Comparison of ENCODE assay signal across 29 cellular contexts in genomic region chr14:79699206-79699605, GRCh38.
"Had no signal": no experiment of that assay in that cellular context is flagged by ENCODE, and none has a peak within 500 bp of the region (broad histone marks: within the 10 kb centered on the region; RNA-seq: fewer than 3 reads in every experiment).

No MANE protein-coding gene starts in this region.

- ATAC-seq: activated CD8-positive, alpha-beta T cell treated with anti-CD3 and anti-CD28 coated beads for 36 hours; activated naive CD8-positive, alpha-beta T cell treated with anti-CD3 and anti-CD28 coated beads, Interleukin-2, amount 50 U/mL, for 24 hours had no signal

- H3K4me1 Mint-ChIP-seq: activated B cell treated with CpG ODN at 0.5 μM for 24 hours; activated CD4-positive, alpha-beta T cell treated with anti-CD3 and anti-CD28 coated beads, Interleukin-2, amount 10 ng/mL, durations not matched to agents 7 days and 5 days; activated naive CD4-positive, alpha-beta T cell treated with anti-CD3 and anti-CD28 coated beads, Interleukin-2, amount 10 ng/mL, durations not matched to agents 7 days and 5 days; activated naive CD4-positive, alpha-beta T cell treated with anti-CD3 and anti-CD28 coated beads, Interleukin-2, amount 50 U/mL, for 24 hours; activated naive CD8-positive, alpha-beta T cell treated with anti-CD3 and anti-CD28 coated beads, Interleukin-2, amount 10 ng/mL, durations not matched to agents 7 days and 5 days; activated naive CD8-positive, alpha-beta T cell treated with anti-CD3 and anti-CD28 coated beads, Interleukin-2, amount 50 U/mL, for 24 hours; central memory CD8-positive, alpha-beta T cell had no signal

- H3K27me3 Mint-ChIP-seq: activated B cell treated with CpG ODN at 0.5 μM for 24 hours; activated CD4-positive, alpha-beta memory T cell treated with anti-CD3 and anti-CD28 coated beads for 36 hours; activated CD4-positive, alpha-beta T cell treated with anti-CD3 and anti-CD28 coated beads, Interleukin-2, amount 10 ng/mL, durations not matched to agents 7 days and 5 days; activated CD8-positive, alpha-beta T cell treated with anti-CD3 and anti-CD28 coated beads for 36 hours; activated naive CD4-positive, alpha-beta T cell treated with anti-CD3 and anti-CD28 coated beads, Interleukin-2, amount 10 ng/mL, durations not matched to agents 7 days and 5 days; activated naive CD4-positive, alpha-beta T cell treated with anti-CD3 and anti-CD28 coated beads, Interleukin-2, amount 50 U/mL, for 24 hours; activated naive CD8-positive, alpha-beta T cell; activated naive CD8-positive, alpha-beta T cell treated with anti-CD3 and anti-CD28 coated beads, Interleukin-2, amount 10 ng/mL, durations not matched to agents 7 days and 5 days; activated naive CD8-positive, alpha-beta T cell treated with anti-CD3 and anti-CD28 coated beads, Interleukin-2, amount 50 U/mL, for 24 hours; activated T-cell treated with anti-CD3 and anti-CD28 coated beads, Interleukin-2, amount 50 U/mL, for 24 hours; brain; central memory CD8-positive, alpha-beta T cell had no signal

- H3K36me3 Mint-ChIP-seq: activated CD4-positive, alpha-beta memory T cell treated with anti-CD3 and anti-CD28 coated beads for 36 hours; activated naive CD4-positive, alpha-beta T cell treated with anti-CD3 and anti-CD28 coated beads, Interleukin-2, amount 10 ng/mL, durations not matched to agents 7 days and 5 days; activated naive CD4-positive, alpha-beta T cell treated with anti-CD3 and anti-CD28 coated beads, Interleukin-2, amount 50 U/mL, for 24 hours; activated naive CD8-positive, alpha-beta T cell; activated naive CD8-positive, alpha-beta T cell treated with anti-CD3 and anti-CD28 coated beads, Interleukin-2, amount 10 ng/mL, durations not matched to agents 7 days and 5 days; brain had no signal

- DNase-seq: activated B cell treated with CpG ODN at 0.5 μM for 24 hours; activated CD4-positive, alpha-beta memory T cell treated with anti-CD3 and anti-CD28 coated beads for 36 hours; activated CD4-positive, alpha-beta T cell treated with anti-CD3 and anti-CD28 coated beads for 48 hours; activated CD4-positive, alpha-beta T cell treated with anti-CD3 and anti-CD28 coated beads, Interleukin-2, amount 10 ng/mL, durations not matched to agents 7 days and 5 days; activated CD4-positive, alpha-beta T cell treated with anti-CD3 and anti-CD28 coated beads, Interleukin-2, amount 50 U/mL, for 4 hours; activated CD4-positive, CD25-positive, alpha-beta regulatory T cell treated with anti-CD3 and anti-CD28 coated beads, Interleukin-2, amount 50 U/mL, for 72 hours; activated CD8-positive, alpha-beta memory T cell treated with anti-CD3 and anti-CD28 coated beads, Interleukin-2, amount 50 U/mL, for 4 hours; activated CD8-positive, alpha-beta T cell treated with anti-CD3 and anti-CD28 coated beads for 36 hours; activated effector memory CD4-positive, alpha-beta T cell treated with Interleukin-2 at 50 U/mL for 16 hours; activated gamma-delta T cell; activated naive CD4-positive, alpha-beta T cell treated with anti-CD3 and anti-CD28 coated beads, Interleukin-2, amount 10 ng/mL, durations not matched to agents 7 days and 5 days; activated naive CD4-positive, alpha-beta T cell treated with Interleukin-2 at 50 U/mL for 16 hours; activated naive CD8-positive, alpha-beta T cell treated with anti-CD3 and anti-CD28 coated beads, Interleukin-2, amount 10 ng/mL, durations not matched to agents 7 days and 5 days; activated naive CD8-positive, alpha-beta T cell treated with anti-CD3 and anti-CD28 coated beads, Interleukin-2, amount 50 U/mL, for 24 hours; activated T-cell treated with anti-CD3 and anti-CD28 coated beads for 4 hours; activated T-cell treated with anti-CD3 and anti-CD28 coated beads, Interleukin-2, amount 50 U/mL, for 24 hours; activated T-cell treated with anti-CD3 and anti-CD28 coated beads, Interleukin-2, amount 50 U/mL, for 48 hours; amygdala; anterior cingulate cortex; T-helper 1 cell; T-helper 2 cell; T-helper 9 cell had no signal

- H3K9me3 Mint-ChIP-seq: activated B cell treated with CpG ODN at 0.5 μM for 24 hours; activated CD4-positive, alpha-beta memory T cell treated with anti-CD3 and anti-CD28 coated beads for 36 hours; activated CD4-positive, alpha-beta T cell treated with anti-CD3 and anti-CD28 coated beads, Interleukin-2, amount 10 ng/mL, durations not matched to agents 7 days and 5 days; activated naive CD4-positive, alpha-beta T cell treated with anti-CD3 and anti-CD28 coated beads, Interleukin-2, amount 10 ng/mL, durations not matched to agents 7 days and 5 days; activated naive CD4-positive, alpha-beta T cell treated with anti-CD3 and anti-CD28 coated beads, Interleukin-2, amount 50 U/mL, for 24 hours; activated naive CD8-positive, alpha-beta T cell treated with anti-CD3 and anti-CD28 coated beads, Interleukin-2, amount 10 ng/mL, durations not matched to agents 7 days and 5 days; activated naive CD8-positive, alpha-beta T cell treated with anti-CD3 and anti-CD28 coated beads, Interleukin-2, amount 50 U/mL, for 24 hours had no signal

- H3K27ac Mint-ChIP-seq: activated B cell treated with CpG ODN at 0.5 μM for 24 hours; activated CD4-positive, alpha-beta memory T cell treated with anti-CD3 and anti-CD28 coated beads for 36 hours; activated CD4-positive, alpha-beta T cell treated with anti-CD3 and anti-CD28 coated beads, Interleukin-2, amount 10 ng/mL, durations not matched to agents 7 days and 5 days; activated CD8-positive, alpha-beta T cell treated with anti-CD3 and anti-CD28 coated beads for 36 hours; activated naive CD4-positive, alpha-beta T cell treated with anti-CD3 and anti-CD28 coated beads, Interleukin-2, amount 10 ng/mL, durations not matched to agents 7 days and 5 days; activated naive CD4-positive, alpha-beta T cell treated with anti-CD3 and anti-CD28 coated beads, Interleukin-2, amount 50 U/mL, for 24 hours; activated naive CD8-positive, alpha-beta T cell; activated naive CD8-positive, alpha-beta T cell treated with anti-CD3 and anti-CD28 coated beads, Interleukin-2, amount 10 ng/mL, durations not matched to agents 7 days and 5 days; activated naive CD8-positive, alpha-beta T cell treated with anti-CD3 and anti-CD28 coated beads, Interleukin-2, amount 50 U/mL, for 24 hours; activated T-cell treated with anti-CD3 and anti-CD28 coated beads, Interleukin-2, amount 50 U/mL, for 24 hours; activated T-helper 2 cell treated with anti-CD3 and anti-CD28 coated beads, Interferon-gamma antibody, Interleukin-2, Interleukin-4, amounts not matched to agents 10 μg/mL and 5 μg/mL and 100 μg/mL, durations not matched to agents 14 hours and 24 hours and 36 hours; T-helper 1 cell treated with Interleukin-12 subunit alpha and Interleukin-12 subunit beta and Interleukin-4 antibody, amounts not matched to agents 30 μg/mL and 1 μg/mL, for 36 hours; T-helper 2 cell treated with Interferon-gamma antibody and Interleukin-4, amounts not matched to agents 5 μg/mL and 100 μg/mL, for 36 hours had no signal

- H3K4me3 Mint-ChIP-seq: activated B cell treated with CpG ODN at 0.5 μM for 24 hours; activated CD4-positive, alpha-beta memory T cell treated with anti-CD3 and anti-CD28 coated beads for 36 hours; activated CD4-positive, alpha-beta T cell treated with anti-CD3 and anti-CD28 coated beads, Interleukin-2, amount 10 ng/mL, durations not matched to agents 7 days and 5 days; activated CD8-positive, alpha-beta T cell treated with anti-CD3 and anti-CD28 coated beads for 36 hours; activated naive CD4-positive, alpha-beta T cell treated with anti-CD3 and anti-CD28 coated beads, Interleukin-2, amount 10 ng/mL, durations not matched to agents 7 days and 5 days; activated naive CD4-positive, alpha-beta T cell treated with anti-CD3 and anti-CD28 coated beads, Interleukin-2, amount 50 U/mL, for 24 hours; activated naive CD8-positive, alpha-beta T cell; activated naive CD8-positive, alpha-beta T cell treated with anti-CD3 and anti-CD28 coated beads, Interleukin-2, amount 10 ng/mL, durations not matched to agents 7 days and 5 days; activated naive CD8-positive, alpha-beta T cell treated with anti-CD3 and anti-CD28 coated beads, Interleukin-2, amount 50 U/mL, for 24 hours; activated T-cell treated with anti-CD3 and anti-CD28 coated beads, Interleukin-2, amount 50 U/mL, for 24 hours; brain; central memory CD8-positive, alpha-beta T cell; T-helper 1 cell treated with Interleukin-12 subunit alpha and Interleukin-12 subunit beta and Interleukin-4 antibody, amounts not matched to agents 30 μg/mL and 1 μg/mL, for 36 hours; T-helper 2 cell treated with Interferon-gamma antibody and Interleukin-4, amounts not matched to agents 5 μg/mL and 100 μg/mL, for 36 hours had no signal
